In genomic region chr19:38733241-38733492, GRCh38 we compare ENCODE assay signal across 10 cellular contexts. TPM values are rescaled to one million over a fixed set of nuclear protein-coding genes. Genes with fewer than 3 reads are reported as not detected.
A peak's percentile ranks its signal among the peaks of the same experiment; 100 is the strongest.
DNase-seq lines count a peak whose midpoint lies in the region; ATAC-seq and TF ChIP-seq lines count a peak whose summit lies in the region.
"Had no signal": no experiment of that assay in that cellular context is flagged by ENCODE, and none has a peak within 500 bp of the region (broad histone marks: within the 10 kb centered on the region; RNA-seq: fewer than 3 reads in every experiment).

No MANE protein-coding gene starts in this region.

- TF ChIP-seq CTCF in adrenal gland (IDR thresholded peaks at IDR 0.05) (no peak), tibial artery (IDR thresholded peaks at IDR 0.05) (no peak)

- peaks cover 17% of the 10 kb centered on the region for H3K36me3 Mint-ChIP-seq in activated T-cell treated with anti-CD3 and anti-CD28 coated beads, Interleukin-2, amount 50 U/mL, for 24 hours (ENCODE audit: low read depth)
- H3K36me3 Mint-ChIP-seq in memory B cell, result peaks cover 10% of the 10 kb centered on the region

- peak overlapping the region; percentile 55 for H3K27ac Mint-ChIP-seq in activated T-cell treated with anti-CD3 and anti-CD28 coated beads, Interleukin-2, amount 50 U/mL, for 24 hours
- H3K27ac Mint-ChIP-seq in memory B cell, result peak overlapping the region; percentile 82

- H3K4me3 Mint-ChIP-seq in activated T-cell treated with anti-CD3 and anti-CD28 coated beads, Interleukin-2, amount 50 U/mL, for 24 hours, result no peak overlapping the region
- no peak overlapping the region for H3K4me3 Mint-ChIP-seq in memory B cell

- peaks cover 35% of the 10 kb centered on the region for H3K4me1 Mint-ChIP-seq in activated T-cell treated with anti-CD3 and anti-CD28 coated beads, Interleukin-2, amount 50 U/mL, for 24 hours (ENCODE audit: low read depth)
- peaks cover 28% of the 10 kb centered on the region for H3K4me1 Mint-ChIP-seq in memory B cell

- H3K36me3 ChIP-seq in adrenal gland (replicated peaks in 1 of 2) (peaks cover 0 to 28% of the 10 kb centered on the region in 2 donors), tibial artery (peaks cover 26 to 37% (median 34%) of the 10 kb centered on the region in 3 donors)

- ATAC-seq in memory B cell (ENCODE audit: low read depth) (no peak), GM21529 (IDR thresholded peaks at IDR 0.05; ENCODE audit: unreplicated experiment) (no peak), HG02970 (IDR thresholded peaks at IDR 0.05; ENCODE audit: low FRiP score, unreplicated experiment) (no peak)

- no peaks in the 10 kb centered on the region for H3K9me3 ChIP-seq in adrenal gland (replicated peaks in 1 of 3)
- H3K9me3 ChIP-seq in tibial artery, result no peaks in the 10 kb centered on the region
- H3K9me3 ChIP-seq: MG63 had no signal

- WGBS in adrenal gland, 4 donors, result 92 to 100% (median 95%) methylated on average over 1 of the region's 1 CpG; no CpG with 5 or more reads in 1 of the 4 donors

- peaks cover 14 to 25% of the 10 kb centered on the region in 2 donors for H3K4me1 ChIP-seq in adrenal gland (replicated peaks in 1 of 2)
- H3K4me1 ChIP-seq in tibial artery, result peaks cover 0 to 55% (median 33%) of the 10 kb centered on the region in 4 donors

- H3K9me3 Mint-ChIP-seq in activated T-cell treated with anti-CD3 and anti-CD28 coated beads, Interleukin-2, amount 50 U/mL, for 24 hours, result no peaks in the 10 kb centered on the region
- no peaks in the 10 kb centered on the region for H3K9me3 Mint-ChIP-seq in memory B cell

- no peak overlapping the region for H3K4me3 ChIP-seq in adrenal gland
- no peak overlapping the region for H3K4me3 ChIP-seq in tibial artery
- H3K4me3 ChIP-seq: MG63 had no signal

- H3K27ac ChIP-seq in adrenal gland (peak overlapping the region in 4 of 5 donors; percentile 7 to 77 (median 70)), tibial artery (peak overlapping the region; percentile 64 to 74)

- peaks cover 7% of the 10 kb centered on the region for H3K27me3 Mint-ChIP-seq in activated T-cell treated with anti-CD3 and anti-CD28 coated beads, Interleukin-2, amount 50 U/mL, for 24 hours
- no peaks in the 10 kb centered on the region for H3K27me3 Mint-ChIP-seq in memory B cell

- no peaks in the 10 kb centered on the region for H3K27me3 ChIP-seq in adrenal gland
- H3K27me3 ChIP-seq in tibial artery, result no peaks in the 10 kb centered on the region
- H3K27me3 ChIP-seq: MG63 had no signal

- no peak for TF ChIP-seq POLR2A in adrenal gland (IDR thresholded peaks at IDR 0.05)

- DNase-seq in activated T-cell treated with anti-CD3 and anti-CD28 coated beads, Interleukin-2, amount 50 U/mL, for 24 hours, result no peak
- no peak for DNase-seq in activated T-cell treated with anti-CD3 and anti-CD28 coated beads, Interleukin-2, amount 50 U/mL, for 48 hours
- DNase-seq in adrenal gland, result no peak
- no peak for DNase-seq in memory B cell (ENCODE audit: low spot score in 2 of 2)
- DNase-seq in tibial artery, result no peak
- no peak for DNase-seq in NCI-H1694 (lab: John Stamatoyannopoulos, UW)
- DNase-seq: GDM1 had no signal

- intact Hi-C loops in adrenal gland (cut with DNase I) (loop anchor here in 1 of 2 donors (10.0 kb wide), 1 partner anchor 112 kb away; the partner anchor contains the start of gene HNRNPL), tibial artery (cut with DNase I; ENCODE audit: low total_unique reads) (no loop called here)

RNA-seq across cellular contexts. Expression of gene CAPN12, which starts 11.1 kb away (rescaled TPM):
- 1 to 10 TPM in 5 of 8 donors, under 1 TPM in 2, not detected in 1; 0.39 to 5.0 (median 3.7) TPM for total RNA-seq in adrenal gland
- polyA plus RNA-seq in adrenal gland, result 10 to 100 TPM in 2 of 3 donors, under 1 TPM in 1; 0.68 to 23.1 (median 11.2) TPM

RNA-seq across cellular contexts. Expression of gene LGALS7, which starts 40.1 kb away (rescaled TPM):
- not detected for total RNA-seq in adrenal gland
- not detected for polyA plus RNA-seq in adrenal gland

RNA-seq across cellular contexts. Expression of gene LGALS7B, which starts 55.8 kb away (rescaled TPM):
- not detected for total RNA-seq in adrenal gland
- polyA plus RNA-seq in adrenal gland, result 1 to 10 TPM in 1 of 3 donors, not detected in 2; 1.0 TPM
